ENCODE assay signal across 30 cellular contexts in genomic region chr19:28148554-28148953, GRCh38.
"Had no signal": no experiment of that assay in that cellular context is flagged by ENCODE, and none has a peak within 500 bp of the region (broad histone marks: within the 10 kb centered on the region; RNA-seq: fewer than 3 reads in every experiment).

No MANE protein-coding gene starts in this region.

- ATAC-seq: activated naive CD4-positive, alpha-beta T cell treated with anti-CD3 and anti-CD28 coated beads, Interleukin-2, amount 50 U/mL, for 72 hours; activated T-cell treated with anti-CD3 and anti-CD28 coated beads, Interleukin-2, amount 50 U/mL, for 4 hours; body of pancreas; Panc1 had no signal

- H3K4me3 Mint-ChIP-seq: activated B cell treated with CpG ODN at 0.5 μM for 24 hours; activated CD4-positive, alpha-beta memory T cell treated with anti-CD3 and anti-CD28 coated beads for 36 hours; activated naive CD4-positive, alpha-beta T cell treated with anti-CD3 and anti-CD28 coated beads for 36 hours; activated T-cell treated with anti-CD3 and anti-CD28 coated beads, Interleukin-2, amount 50 U/mL, for 4 hours; activated T-helper 1 cell treated with anti-CD3 and anti-CD28 coated beads, Interleukin-12 subunit alpha, Interleukin-12 subunit beta, Interleukin-2, Interleukin-4 antibody, amounts not matched to agents 30 ng/mL and 10 ng/mL and 1 ng/mL, durations not matched to agents 14 hours and 24 hours and 36 hours; T-helper 1 cell treated with Interleukin-12 subunit alpha and Interleukin-12 subunit beta and Interleukin-4 antibody, amounts not matched to agents 30 μg/mL and 1 μg/mL, for 36 hours; T-helper 2 cell treated with Interferon-gamma antibody and Interleukin-4, amounts not matched to agents 5 μg/mL and 100 μg/mL, for 36 hours had no signal

- H3K9me3 ChIP-seq: adrenal gland, body of pancreas, breast epithelium, SJCRH30 had no signal

- FAIRE-seq: astrocyte had no signal

- H3K27ac ChIP-seq: adrenal gland, body of pancreas, breast epithelium, KMS-11, SJCRH30, SK-N-MC had no signal

- H3K4me1 ChIP-seq: adrenal gland, body of pancreas, breast epithelium, SJCRH30 had no signal

- H3K36me3 Mint-ChIP-seq: activated CD4-positive, alpha-beta memory T cell treated with anti-CD3 and anti-CD28 coated beads for 36 hours; activated naive CD4-positive, alpha-beta T cell treated with anti-CD3 and anti-CD28 coated beads, Interleukin-2, amount 50 U/mL, for 72 hours had no signal

- DNase-seq: activated B cell treated with CpG ODN at 0.5 μM for 24 hours; activated CD4-positive, alpha-beta memory T cell treated with anti-CD3 and anti-CD28 coated beads for 36 hours; activated CD4-positive, alpha-beta T cell treated with anti-CD3 and anti-CD28 coated beads for 4 hours; activated CD4-positive, alpha-beta T cell treated with anti-CD3 and anti-CD28 coated beads, Interleukin-2, amount 50 U/mL, for 1 hour; activated CD4-positive, CD25-positive, alpha-beta regulatory T cell treated with anti-CD3 and anti-CD28 coated beads, Interleukin-2, amount 50 U/mL, for 72 hours; activated CD8-positive, alpha-beta memory T cell treated with anti-CD3 and anti-CD28 coated beads, Interleukin-2, amount 50 U/mL, for 4 hours; activated gamma-delta T cell treated with Interleukin-2 at 50 U/mL for 16 hours; activated naive CD4-positive, alpha-beta T cell treated with anti-CD3 and anti-CD28 coated beads for 36 hours; activated T-cell treated with anti-CD3 and anti-CD28 coated beads for 4 hours; activated T-cell treated with anti-CD3 and anti-CD28 coated beads, Interleukin-2, amount 50 U/mL, for 4 hours; adrenal gland; body of pancreas; cerebellar nuclear complex; NCI-H1092; NCI-H1436 treated with DMSO at 0.1 percent for 48 hours; NCI-H1694 treated with DMSO at 0.1 percent for 48 hours; NCI-H2029; NCI-H345; NCI-H524 treated with DMSO at 0.1 percent for 48 hours; SHP77; SJCRH30 had no signal

- H3K27me3 Mint-ChIP-seq: activated B cell treated with CpG ODN at 0.5 μM for 24 hours; activated CD4-positive, alpha-beta memory T cell treated with anti-CD3 and anti-CD28 coated beads for 36 hours had no signal

- H3K4me3 ChIP-seq: adrenal gland, body of pancreas, breast epithelium, SJCRH30, SK-N-MC had no signal

- H3K4me2 ChIP-seq: KMS-11 had no signal

- H3K9me3 Mint-ChIP-seq: activated naive CD4-positive, alpha-beta T cell treated with anti-CD3 and anti-CD28 coated beads for 36 hours; activated T-cell treated with anti-CD3 and anti-CD28 coated beads, Interleukin-2, amount 50 U/mL, for 4 hours; activated T-helper 1 cell treated with anti-CD3 and anti-CD28 coated beads, Interleukin-12 subunit alpha, Interleukin-12 subunit beta, Interleukin-2, Interleukin-4 antibody, amounts not matched to agents 30 ng/mL and 10 ng/mL and 1 ng/mL, durations not matched to agents 14 hours and 24 hours and 36 hours; T-helper 1 cell treated with Interleukin-12 subunit alpha and Interleukin-12 subunit beta and Interleukin-4 antibody, amounts not matched to agents 30 μg/mL and 1 μg/mL, for 36 hours had no signal

- H3K27ac Mint-ChIP-seq: activated B cell treated with CpG ODN at 0.5 μM for 24 hours; activated CD4-positive, alpha-beta memory T cell treated with anti-CD3 and anti-CD28 coated beads for 36 hours; activated naive CD4-positive, alpha-beta T cell treated with anti-CD3 and anti-CD28 coated beads for 36 hours; activated naive CD4-positive, alpha-beta T cell treated with anti-CD3 and anti-CD28 coated beads, Interleukin-2, amount 50 U/mL, for 72 hours; activated T-helper 1 cell treated with anti-CD3 and anti-CD28 coated beads, Interleukin-12 subunit alpha, Interleukin-12 subunit beta, Interleukin-2, Interleukin-4 antibody, amounts not matched to agents 30 ng/mL and 10 ng/mL and 1 ng/mL, durations not matched to agents 14 hours and 24 hours and 36 hours; T-helper 1 cell treated with Interleukin-12 subunit alpha and Interleukin-12 subunit beta and Interleukin-4 antibody, amounts not matched to agents 30 μg/mL and 1 μg/mL, for 36 hours; T-helper 2 cell treated with Interferon-gamma antibody and Interleukin-4, amounts not matched to agents 5 μg/mL and 100 μg/mL, for 36 hours had no signal
